8 cellular contexts compared by ENCODE assay signal in genomic region chr1:23743287-23744052, GRCh38. TPM values are rescaled to one million over a fixed set of nuclear protein-coding genes. Genes with fewer than 3 reads are reported as not detected.
DNase-seq lines count a peak whose midpoint lies in the region; ATAC-seq and TF ChIP-seq lines count a peak whose summit lies in the region.

TSS of gene ELOA (plus strand) at chr1:23743471. CDS start at chr1:23743504, 33 bp downstream.

- peak within 1 kb of the TSS; percentile 87 for H3K4me3 ChIP-seq in CD4-positive, CD25-positive, alpha-beta regulatory T cell (ENCODE audit: low read depth, low read length)
- H3K4me3 ChIP-seq in PC-3 (ENCODE audit: low read length) (peak within 1 kb of the TSS; percentile 88), esophagus muscularis mucosa (peak within 1 kb of the TSS; percentile 83 to 96 (median 96))

- DNase-seq in CD4-positive, CD25-positive, alpha-beta regulatory T cell = peak; percentile 68 to 88 (median 77)
- DNase-seq in GM19240 (ENCODE audit: insufficient read length, low spot score) = peak; percentile 77
- peak; percentile 65 for DNase-seq in PC-3
- DNase-seq in activated T-cell treated with anti-CD3 and anti-CD28 coated beads, Interleukin-2, amount 50 U/mL, for 4 hours = peak; percentile 69
- no peak for DNase-seq in esophagus muscularis mucosa (ENCODE audit: extremely low spot score)
- DNase-seq in myocyte (ENCODE audit: low read depth) = peak; percentile 77
- peak; percentile 65 to 67 for DNase-seq in stimulated activated CD8-positive, alpha-beta memory T cell treated with anti-CD3 and anti-CD28 coated beads, Interleukin-7, amount 100 ng/mL, for 48 hours (ENCODE audit: extremely low read depth in 1 of 2, low read depth in 1 of 2)

- H4K20me1 ChIP-seq in PC-3 (ENCODE audit: low read length) = peaks cover 28% of the 10 kb centered on the region

- peaks cover 26% of the 10 kb centered on the region for H3K4me1 ChIP-seq in CD4-positive, CD25-positive, alpha-beta regulatory T cell (ENCODE audit: control insufficient read depth, insufficient read depth, low read length, poor library complexity, severe bottlenecking)
- peaks cover 18% of the 10 kb centered on the region for H3K4me1 ChIP-seq in PC-3 (ENCODE audit: insufficient read depth, low read length)
- peaks cover 23 to 51% (median 46%) of the 10 kb centered on the region in 4 donors for H3K4me1 ChIP-seq in esophagus muscularis mucosa

- H3K27ac ChIP-seq in CD4-positive, CD25-positive, alpha-beta regulatory T cell (ENCODE audit: insufficient read depth, low read length, poor library complexity, severe bottlenecking) = peak within 1 kb of the TSS; percentile 82
- H3K27ac ChIP-seq in PC-3 (ENCODE audit: low read length) = 0 out of 2 replicates have a peak within 1 kb of the TSS, but pooled peaks have one; percentile 14
- H3K27ac ChIP-seq in esophagus muscularis mucosa (replicated peaks in 1 of 4) = peak within 1 kb of the TSS; percentile 92 to 95 (median 95)

- peak; percentile 95 to 97 for ATAC-seq in CD4-positive, CD25-positive, alpha-beta regulatory T cell (ENCODE audit: low read depth in 2 of 2)
- peak; percentile 66 for ATAC-seq in HG03520 (IDR thresholded peaks at IDR 0.05; ENCODE audit: unreplicated experiment)
- ATAC-seq in PC-3 = peak; percentile 91
- peak; percentile 97 to 98 for ATAC-seq in activated T-cell treated with anti-CD3 and anti-CD28 coated beads, Interleukin-2, amount 50 U/mL, for 4 hours

- intact Hi-C loops in PC-3 (cut with micrococcal nuclease) (no loop called here), esophagus muscularis mucosa (cut with DNase I) (loop anchor here (5.0 kb wide), 1 partner anchor 51 kb away; the partner anchor contains the start of gene RPL11)

- H3K27me3 Mint-ChIP-seq in CD4-positive, CD25-positive, alpha-beta regulatory T cell = no peaks in the 10 kb centered on the region
- no peaks in the 10 kb centered on the region for H3K27me3 Mint-ChIP-seq in activated T-cell treated with anti-CD3 and anti-CD28 coated beads, Interleukin-2, amount 50 U/mL, for 4 hours (ENCODE audit: low read depth)

- H3K9ac ChIP-seq in PC-3 (ENCODE audit: low read length) = peak within 1 kb of the TSS; percentile 90

- TF ChIP-seq POLR2A in esophagus muscularis mucosa (IDR thresholded peaks at IDR 0.05; ENCODE audit: low read depth) = peak; percentile 43

- H2AFZ ChIP-seq in PC-3 (ENCODE audit: low read length) = peak within 1 kb of the TSS; percentile 90

- no peaks in the 10 kb centered on the region for H3K27me3 ChIP-seq in CD4-positive, CD25-positive, alpha-beta regulatory T cell (ENCODE audit: control insufficient read depth, insufficient read depth, low read length)
- H3K27me3 ChIP-seq in PC-3 (ENCODE audit: low read length) (no peaks in the 10 kb centered on the region), esophagus muscularis mucosa (no peaks in the 10 kb centered on the region)

- H3K36me3 Mint-ChIP-seq in CD4-positive, CD25-positive, alpha-beta regulatory T cell = peaks cover 4% of the 10 kb centered on the region
- peaks cover 12% of the 10 kb centered on the region for H3K36me3 Mint-ChIP-seq in activated T-cell treated with anti-CD3 and anti-CD28 coated beads, Interleukin-2, amount 50 U/mL, for 4 hours (ENCODE audit: insufficient read depth)

- peak within 1 kb of the TSS; percentile 96 for H3K4me2 ChIP-seq in PC-3 (ENCODE audit: low read length)

- H3K79me2 ChIP-seq in PC-3 (ENCODE audit: low read length) = peaks cover 52% of the 10 kb centered on the region

- no peaks in the 10 kb centered on the region for H3K9me2 ChIP-seq in PC-3 (replicated peaks; ENCODE audit: low read length)

- peak within 1 kb of the TSS; percentile 89 to 95 (median 94) for H3K27ac Mint-ChIP-seq in CD4-positive, CD25-positive, alpha-beta regulatory T cell

- no peaks in the 10 kb centered on the region for H3K9me3 Mint-ChIP-seq in CD4-positive, CD25-positive, alpha-beta regulatory T cell
- no peaks in the 10 kb centered on the region for H3K9me3 Mint-ChIP-seq in activated T-cell treated with anti-CD3 and anti-CD28 coated beads, Interleukin-2, amount 50 U/mL, for 4 hours

- BruUV-seq in PC-3 (replicated peaks; lab: Mats Ljungman, UMichigan) = no TSS peak

- H3K4me1 Mint-ChIP-seq in CD4-positive, CD25-positive, alpha-beta regulatory T cell = peaks cover 19 to 56% (median 38%) of the 10 kb centered on the region in 4 donors
- H3K4me1 Mint-ChIP-seq in activated T-cell treated with anti-CD3 and anti-CD28 coated beads, Interleukin-2, amount 50 U/mL, for 4 hours (ENCODE audit: low read depth) = peaks cover 47% of the 10 kb centered on the region

- TF ChIP-seq CTCF in PC-3 (conservative IDR thresholded peaks at IDR 0.05; ENCODE audit: low read depth, low read length) (no peak), esophagus muscularis mucosa (IDR thresholded peaks at IDR 0.05) (no peak)

- CTCF ChIA-PET in PC-3 (lab: Charles Lee) = no interaction called here

- H3K4me3 Mint-ChIP-seq in CD4-positive, CD25-positive, alpha-beta regulatory T cell = peak within 1 kb of the TSS; percentile 91 to 94 (median 94)
- peak within 1 kb of the TSS; percentile 94 for H3K4me3 Mint-ChIP-seq in activated T-cell treated with anti-CD3 and anti-CD28 coated beads, Interleukin-2, amount 50 U/mL, for 4 hours

- no CpG with 5 or more reads among the region's 109 CpGs for WGBS in esophagus muscularis mucosa

- no peaks in the 10 kb centered on the region for H3F3A ChIP-seq in PC-3 (ENCODE audit: low read length, unreplicated experiment)

- POLR2A ChIA-PET in PC-3 (lab: Charles Lee; ENCODE audit: unreplicated experiment) = interaction anchor here (0.6 kb wide), 2 partner anchors 23 to 40 kb away, joined by 3 to 7 read pairs; no protein-coding TSS in a partner anchor

- no peak for TF ChIP-seq EP300 in esophagus muscularis mucosa (IDR thresholded peaks at IDR 0.05)

- no peaks in the 10 kb centered on the region for H3K9me3 ChIP-seq in CD4-positive, CD25-positive, alpha-beta regulatory T cell (ENCODE audit: control insufficient read depth in 2 of 2, low read length in 2 of 2)
- H3K9me3 ChIP-seq in PC-3 (ENCODE audit: low read length) (no peaks in the 10 kb centered on the region), esophagus muscularis mucosa (no peaks in the 10 kb centered on the region)

- no peaks in the 10 kb centered on the region for H3K36me3 ChIP-seq in CD4-positive, CD25-positive, alpha-beta regulatory T cell (ENCODE audit: control insufficient read depth, insufficient read depth, low read length)
- no peaks in the 10 kb centered on the region; the same call in 1 of the 2 replicates for H3K36me3 ChIP-seq in PC-3 (ENCODE audit: low read depth, low read length)
- peaks cover 0 to 8% (median under 1%) of the 10 kb centered on the region in 4 donors for H3K36me3 ChIP-seq in esophagus muscularis mucosa

RNA-seq across cellular contexts. Expression of gene ELOA, which starts in this region (rescaled TPM):
- 42.0 TPM for total RNA-seq in CD4-positive, CD25-positive, alpha-beta regulatory T cell
- 10 to 100 TPM; 22.6 to 34.3 (median 29.0) TPM for polyA plus RNA-seq in CD4-positive, CD25-positive, alpha-beta regulatory T cell
- total RNA-seq in PC-3 (2014; rRNA removed) (50.7 and 50.9 TPM in 2 replicates), esophagus muscularis mucosa (10 to 100 TPM; 35.7 to 45.4 (median 39.1) TPM), myocyte (38.7 and 43.2 TPM in 2 replicates)
- 10 to 100 TPM; 61.9 to 69.8 (median 67.1) TPM for total RNA-seq in activated T-cell treated with anti-CD3 and anti-CD28 coated beads, Interleukin-2, amount 50 U/mL, for 4 hours
- polyA plus RNA-seq in myocyte (2012) = 23.6 TPM

Comparison
In these comparisons a context has a peak if more than half of its experiments do, and no peak if none do; other contexts are left out.
1. H3K27ac ChIP-seq: peak in every context shown above with its lines; median percentile 95 in esophagus muscularis mucosa; 82 in CD4-positive, CD25-positive, alpha-beta regulatory T cell; 14 in PC-3.